ENCODE assay signal across 8 cellular contexts in genomic region chr17:45235071-45236001, GRCh38. TPM values are rescaled to one million over a fixed set of nuclear protein-coding genes. Genes with fewer than 3 reads are reported as not detected.
A peak's percentile ranks its signal among the peaks of the same experiment; 100 is the strongest.
DNase-seq lines count a peak whose midpoint lies in the region; ATAC-seq, FAIRE-seq and TF ChIP-seq lines count a peak whose summit lies in the region.

No MANE protein-coding gene starts in this region.

- no peak overlapping the region for H2BK120ac ChIP-seq in mesenchymal stem cell (ENCODE audit: low read depth, low read length)

- TF ChIP-seq CTCF in AG04450 (IDR thresholded peaks at IDR 0.05; ENCODE audit: low read depth, low read length): peak; percentile 81

- no peaks in the 10 kb centered on the region; the same call in 1 of the 2 replicates for H3K9me3 ChIP-seq in AG04450 (ENCODE audit: control insufficient read depth, insufficient read depth, low read length)
- H3K9me3 ChIP-seq in effector memory CD4-positive, alpha-beta T cell (ENCODE audit: control insufficient read depth, low read length): no peaks in the 10 kb centered on the region
- H3K9me3 ChIP-seq in mesenchymal stem cell (ENCODE audit: control insufficient read depth, low read length): no peaks in the 10 kb centered on the region

- H2BK5ac ChIP-seq in mesenchymal stem cell (ENCODE audit: low read depth, low read length, poor library complexity, severe bottlenecking): no peak overlapping the region

- FAIRE-seq in GM18507 (lab: Jason Lieb, UNC): peak; percentile 90

- POLR2A ChIA-PET in AG04450 (lab: Yijun Ruan, JAX): interaction anchor here (1.0 kb wide), 1 partner anchor 87 kb away, joined by 6 read pairs; the partner anchor contains the start of gene HEXIM1
- POLR2A ChIA-PET in activated CD4-positive, alpha-beta memory T cell treated with anti-CD3 and anti-CD28 coated beads for 36 hours (lab: Charles Lee): interaction anchor here (1.2 to 3.3 kb wide), 3 partner anchors 9 to 15 kb away, joined by 6 to 21 read pairs (median 16); partner anchors contain the start of gene FMNL1

- H3K23ac ChIP-seq in mesenchymal stem cell (ENCODE audit: low read length in 2 of 2): no peak overlapping the region

- intact Hi-C loops in activated CD4-positive, alpha-beta memory T cell treated with anti-CD3 and anti-CD28 coated beads for 36 hours (cut with micrococcal nuclease): loop anchor here (1.0 kb wide), 1 partner anchor 16 kb away; no protein-coding TSS in a partner anchor

- no peak overlapping the region for H2AFZ ChIP-seq in mesenchymal stem cell (ENCODE audit: low read depth, low read length)

- no peaks in the 10 kb centered on the region for H3K9me3 Mint-ChIP-seq in activated CD4-positive, alpha-beta memory T cell treated with anti-CD3 and anti-CD28 coated beads for 36 hours
- no peaks in the 10 kb centered on the region for H3K9me3 Mint-ChIP-seq in stimulated activated naive B cell treated with anti-CD40 and anti-IgM and Interleukin-4, amounts not matched to agents 10 μg/mL and 1 μg/mL and 100 μg/mL, for 72 hours

- H3K4me2 ChIP-seq in mesenchymal stem cell (ENCODE audit: low read length, poor library complexity, severe bottlenecking): no peak overlapping the region

- DNase-seq in AG04450 (ENCODE audit: low read depth, low spot score) (peak; percentile 49), GM18507 (ENCODE audit: extremely low spot score, insufficient read length, low read depth) (no peak), NCI-H774 (lab: John Stamatoyannopoulos, UW) (peak; percentile 31), mesenchymal stem cell (peak; percentile 73)
- peak; percentile 83 for DNase-seq in activated CD4-positive, alpha-beta memory T cell treated with anti-CD3 and anti-CD28 coated beads for 36 hours
- DNase-seq in effector memory CD4-positive, alpha-beta T cell: peak; percentile 55 to 69 (median 58)
- peak; percentile 45 for DNase-seq in stimulated activated naive B cell treated with anti-CD40 and anti-IgM and Interleukin-4, amounts not matched to agents 10 μg/mL and 1 μg/mL and 100 μg/mL, for 72 hours

- no peak overlapping the region for H3K4ac ChIP-seq in mesenchymal stem cell (ENCODE audit: low read depth in 1 of 2, low read length in 2 of 2)

- H3K36me3 ChIP-seq in effector memory CD4-positive, alpha-beta T cell (ENCODE audit: control insufficient read depth, insufficient read depth, low read length): peaks cover 71% of the 10 kb centered on the region
- peaks cover 0 to 11% of the 10 kb centered on the region in 2 experiments for H3K36me3 ChIP-seq in mesenchymal stem cell (ENCODE audit: control insufficient read depth in 1 of 2, insufficient read depth in 2 of 2, low read depth in 1 of 2, low read length in 2 of 2)

- H3K4me1 Mint-ChIP-seq in activated CD4-positive, alpha-beta memory T cell treated with anti-CD3 and anti-CD28 coated beads for 36 hours (ENCODE audit: low read depth): peaks cover 66% of the 10 kb centered on the region
- H3K4me1 Mint-ChIP-seq in stimulated activated naive B cell treated with anti-CD40 and anti-IgM and Interleukin-4, amounts not matched to agents 10 μg/mL and 1 μg/mL and 100 μg/mL, for 72 hours: peaks cover 52 to 73% of the 10 kb centered on the region in 2 donors

- H3K27ac ChIP-seq in AG04450 (ENCODE audit: low read depth, low read length) (no peak overlapping the region), mesenchymal stem cell (ENCODE audit: low read length, poor library complexity, severe bottlenecking) (no peak overlapping the region)
- H3K27ac ChIP-seq in effector memory CD4-positive, alpha-beta T cell (ENCODE audit: insufficient read depth, low read length, poor library complexity, severe bottlenecking): peak overlapping the region; percentile 58

- CTCF ChIA-PET in AG04450 (lab: Charles Lee): interaction anchor here (0.7 to 3.0 kb wide), 20 partner anchors 8 to 162 kb away, joined by 3 to 48 read pairs (median 4); partner anchors contain the start of gene ACBD4
- CTCF ChIA-PET in activated CD4-positive, alpha-beta memory T cell treated with anti-CD3 and anti-CD28 coated beads for 36 hours (lab: Charles Lee): interaction anchor here (0.6 to 12.6 kb wide), 21 partner anchors 10 to 157 kb away, joined by 3 to 488 read pairs (median 5); partner anchors contain the start of genes ACBD4, FMNL1 and HEXIM2

- H3K4me3 ChIP-seq in AG04450 (ENCODE audit: low read depth, low read length) (no peak overlapping the region), mesenchymal stem cell (ENCODE audit: insufficient read depth in 1 of 2, low read depth in 1 of 2, low read length in 2 of 2) (no peak overlapping the region)
- no peak overlapping the region for H3K4me3 ChIP-seq in effector memory CD4-positive, alpha-beta T cell (ENCODE audit: insufficient read depth, low read depth, low read length, poor library complexity, severe bottlenecking)

- peaks cover 39% of the 10 kb centered on the region for H3K4me1 ChIP-seq in effector memory CD4-positive, alpha-beta T cell (ENCODE audit: control insufficient read depth, insufficient read depth, low read length, poor library complexity, severe bottlenecking)
- H3K4me1 ChIP-seq in mesenchymal stem cell (ENCODE audit: control insufficient read depth, insufficient read depth, low read depth, low read length): peaks cover 10% of the 10 kb centered on the region

- 37% methylated on average over 8 of the region's 9 CpGs for WGBS in mesenchymal stem cell

- no peak overlapping the region for H3K4me3 Mint-ChIP-seq in activated CD4-positive, alpha-beta memory T cell treated with anti-CD3 and anti-CD28 coated beads for 36 hours
- H3K4me3 Mint-ChIP-seq in stimulated activated naive B cell treated with anti-CD40 and anti-IgM and Interleukin-4, amounts not matched to agents 10 μg/mL and 1 μg/mL and 100 μg/mL, for 72 hours: peak overlapping the region in 1 of 2 donors; percentile 29

- H3K79me1 ChIP-seq in mesenchymal stem cell (replicated peaks; ENCODE audit: low read length, poor library complexity, severe bottlenecking): no peaks in the 10 kb centered on the region

- no peak overlapping the region for H2BK12ac ChIP-seq in mesenchymal stem cell (ENCODE audit: low read length in 2 of 2)

- H3K27me3 ChIP-seq in AG04450 (ENCODE audit: control insufficient read depth, insufficient read depth, low read length): peaks cover 7% of the 10 kb centered on the region
- H3K27me3 ChIP-seq in effector memory CD4-positive, alpha-beta T cell (replicated peaks; ENCODE audit: control insufficient read depth, insufficient read depth, low read length, poor library complexity, severe bottlenecking): no peaks in the 10 kb centered on the region
- peaks cover 2% of the 10 kb centered on the region in 2 experiments for H3K27me3 ChIP-seq in mesenchymal stem cell (ENCODE audit: control insufficient read depth in 1 of 2, insufficient read depth in 1 of 2, low read length in 2 of 2)

- H2BK15ac ChIP-seq in mesenchymal stem cell (ENCODE audit: low read depth, poor library complexity, severe bottlenecking): no peak overlapping the region

- H3K14ac ChIP-seq in mesenchymal stem cell (ENCODE audit: low read length in 2 of 2): no peak overlapping the region

- ATAC-seq in stimulated activated naive B cell treated with anti-CD40 and anti-IgM and Interleukin-4, amounts not matched to agents 10 μg/mL and 1 μg/mL and 100 μg/mL, for 72 hours (replicated peaks): peak; percentile 67 to 71
- ATAC-seq in GM21529 (IDR thresholded peaks at IDR 0.05; ENCODE audit: unreplicated experiment): no peak

- no peak overlapping the region for H4K8ac ChIP-seq in mesenchymal stem cell (ENCODE audit: low read length)

- H3K18ac ChIP-seq in mesenchymal stem cell (ENCODE audit: low read depth in 1 of 2, low read length in 2 of 2): no peak overlapping the region

- H2AK5ac ChIP-seq in mesenchymal stem cell (ENCODE audit: low read length, severe bottlenecking): no peak overlapping the region

- H4K91ac ChIP-seq in mesenchymal stem cell (ENCODE audit: low read length): no peak overlapping the region

- peak overlapping the region; percentile 73 for H3K27ac Mint-ChIP-seq in activated CD4-positive, alpha-beta memory T cell treated with anti-CD3 and anti-CD28 coated beads for 36 hours
- peak overlapping the region; percentile 91 for H3K27ac Mint-ChIP-seq in stimulated activated naive B cell treated with anti-CD40 and anti-IgM and Interleukin-4, amounts not matched to agents 10 μg/mL and 1 μg/mL and 100 μg/mL, for 72 hours

- H3K27me3 Mint-ChIP-seq in activated CD4-positive, alpha-beta memory T cell treated with anti-CD3 and anti-CD28 coated beads for 36 hours: no peaks in the 10 kb centered on the region
- no peaks in the 10 kb centered on the region for H3K27me3 Mint-ChIP-seq in stimulated activated naive B cell treated with anti-CD40 and anti-IgM and Interleukin-4, amounts not matched to agents 10 μg/mL and 1 μg/mL and 100 μg/mL, for 72 hours

- no peak overlapping the region for H3K9ac ChIP-seq in mesenchymal stem cell (ENCODE audit: low read length)

- H3K36me3 Mint-ChIP-seq in activated CD4-positive, alpha-beta memory T cell treated with anti-CD3 and anti-CD28 coated beads for 36 hours: peaks cover 74% of the 10 kb centered on the region
- peaks cover 68 to 71% of the 10 kb centered on the region in 2 donors for H3K36me3 Mint-ChIP-seq in stimulated activated naive B cell treated with anti-CD40 and anti-IgM and Interleukin-4, amounts not matched to agents 10 μg/mL and 1 μg/mL and 100 μg/mL, for 72 hours

RNA-seq across cellular contexts. Expression of gene FMNL1, which starts 13.7 kb away (rescaled TPM):
- 1.1 and 1.8 TPM in 2 replicates for polyA plus RNA-seq in AG04450 (2011; rRNA removed)
- polyA minus RNA-seq in AG04450 (2011; rRNA and poly(A)+ RNA removed): 2.6 and 3.2 TPM in 2 replicates
- total RNA-seq in activated CD4-positive, alpha-beta memory T cell treated with anti-CD3 and anti-CD28 coated beads for 36 hours: 100 to 1,000 TPM; 314 to 331 TPM
- polyA plus RNA-seq in mesenchymal stem cell (2013, experiment 1 of 2): 0.97 TPM
- 0.99 TPM for polyA plus RNA-seq in mesenchymal stem cell (2013, experiment 2 of 2)

RNA-seq across cellular contexts. Expression of gene SPATA32, which starts 26.6 kb away (rescaled TPM):
- polyA plus RNA-seq in AG04450 (2011; rRNA removed): not detected in 2 replicates
- 0.13 TPM in 1 of 2 replicates, not detected in the other for polyA minus RNA-seq in AG04450 (2011; rRNA and poly(A)+ RNA removed)
- total RNA-seq in activated CD4-positive, alpha-beta memory T cell treated with anti-CD3 and anti-CD28 coated beads for 36 hours: under 1 TPM in 1 of 2 experiments, not detected in 1; 0.12 TPM
- polyA plus RNA-seq in mesenchymal stem cell (2013, experiment 1 of 2): not detected
- polyA plus RNA-seq in mesenchymal stem cell (2013, experiment 2 of 2): not detected
